In the genomic region with DNA sequence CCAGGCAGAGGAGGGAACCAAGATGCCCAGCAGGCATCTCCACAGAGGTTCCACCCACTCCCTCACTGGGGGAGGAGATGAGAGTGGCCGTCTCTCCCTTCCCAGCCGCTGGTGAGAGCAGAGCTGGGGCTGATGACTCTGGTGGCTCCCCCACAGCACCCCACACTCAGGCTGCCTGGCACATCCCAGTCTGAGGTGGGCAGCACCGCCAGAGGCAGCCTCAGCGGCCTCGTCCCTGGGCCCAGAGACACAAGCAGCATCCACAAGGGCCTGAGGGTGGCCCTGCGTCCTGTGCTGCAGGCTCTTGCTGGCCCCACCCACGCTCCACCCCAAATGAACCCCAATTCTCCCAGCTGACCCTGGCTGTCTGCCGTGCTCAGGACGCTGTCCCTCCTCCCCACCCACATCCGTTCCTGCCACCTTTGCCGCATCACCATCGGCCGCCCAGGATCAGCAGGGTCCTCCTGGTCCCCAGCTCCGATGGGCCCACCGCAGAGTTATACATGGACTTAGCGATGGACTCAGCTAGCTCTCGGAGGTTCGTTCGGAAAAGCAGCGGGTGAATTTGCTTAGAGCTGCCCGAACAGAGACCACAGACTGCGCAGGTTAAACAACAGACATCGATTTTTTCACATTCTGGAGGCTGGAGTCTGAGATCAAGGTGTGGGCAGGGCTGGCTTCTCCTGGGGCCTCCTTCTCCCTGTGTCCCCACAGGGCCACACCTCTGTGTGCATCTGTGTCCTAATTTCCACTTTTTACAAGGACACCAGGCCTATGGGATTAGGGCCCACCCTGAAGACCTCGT, we compare ENCODE assay signal across 12 cellular contexts. TPM values are rescaled to one million over a fixed set of nuclear protein-coding genes. Genes with fewer than 3 reads are reported as not detected.
"Had no signal": no experiment of that assay in that cellular context is flagged by ENCODE, and none has a peak within 500 bp of the region (broad histone marks: within the 10 kb centered on the region; RNA-seq: fewer than 3 reads in every experiment).

No MANE protein-coding gene starts in this region.

- ATAC-seq: naive thymus-derived CD8-positive, alpha-beta T cell; stimulated activated naive CD8-positive, alpha-beta T cell treated with anti-CD3 and anti-CD28 coated beads, Interleukin-15, Interleukin-2, amounts not matched to agents 100 U/mL and 50 U/mL, for 24 hours had no signal

- H3K4me3 Mint-ChIP-seq: activated CD4-positive, alpha-beta memory T cell treated with anti-CD3 and anti-CD28 coated beads for 36 hours; activated naive CD8-positive, alpha-beta T cell treated with anti-CD3 and anti-CD28 coated beads for 36 hours; naive thymus-derived CD8-positive, alpha-beta T cell had no signal

- H3K36me3 Mint-ChIP-seq: activated CD4-positive, alpha-beta memory T cell treated with anti-CD3 and anti-CD28 coated beads for 36 hours; activated naive CD8-positive, alpha-beta T cell treated with anti-CD3 and anti-CD28 coated beads for 36 hours; naive thymus-derived CD8-positive, alpha-beta T cell had no signal

- H3K9me3 Mint-ChIP-seq: activated CD4-positive, alpha-beta memory T cell treated with anti-CD3 and anti-CD28 coated beads for 36 hours; activated naive CD8-positive, alpha-beta T cell treated with anti-CD3 and anti-CD28 coated beads for 36 hours; naive thymus-derived CD8-positive, alpha-beta T cell had no signal

- H3K4me1 Mint-ChIP-seq: activated naive CD8-positive, alpha-beta T cell treated with anti-CD3 and anti-CD28 coated beads for 36 hours had no signal

- H3K27me3 Mint-ChIP-seq: activated naive CD8-positive, alpha-beta T cell treated with anti-CD3 and anti-CD28 coated beads for 36 hours; naive thymus-derived CD8-positive, alpha-beta T cell had no signal

- DNase-seq: activated CD4-positive, alpha-beta memory T cell treated with anti-CD3 and anti-CD28 coated beads for 36 hours; activated gamma-delta T cell treated with Interleukin-2 at 50 U/mL for 16 hours; activated naive CD8-positive, alpha-beta T cell treated with anti-CD3 and anti-CD28 coated beads for 36 hours; activated T-cell treated with anti-CD3 and anti-CD28 coated beads, Interleukin-2, amount 50 U/mL, for 48 hours; brain microvascular endothelial cell; hypothalamus; kidney glomerular epithelial cell; nucleus accumbens; stimulated activated CD4-positive, alpha-beta T cell treated with anti-CD3 and anti-CD28 coated beads, Interleukin-2, amount 100 ng/mL, for 48 hours; stimulated activated naive CD8-positive, alpha-beta T cell treated with anti-CD3 and anti-CD28 coated beads, Interleukin-15, Interleukin-2, amounts not matched to agents 100 U/mL and 50 U/mL, for 24 hours had no signal

- H3K27ac Mint-ChIP-seq: activated CD4-positive, alpha-beta memory T cell treated with anti-CD3 and anti-CD28 coated beads for 36 hours had no signal

RNA-seq across cellular contexts. Expression of a gene that starts 33.5 kb away (rescaled TPM):
- total RNA-seq: activated naive CD8-positive, alpha-beta T cell treated with anti-CD3 and anti-CD28 coated beads for 36 hours had no signal

RNA-seq across cellular contexts. Expression of a gene that starts 50.9 kb away (rescaled TPM):
- total RNA-seq: activated CD4-positive, alpha-beta memory T cell treated with anti-CD3 and anti-CD28 coated beads for 36 hours; activated naive CD8-positive, alpha-beta T cell treated with anti-CD3 and anti-CD28 coated beads for 36 hours; naive thymus-derived CD8-positive, alpha-beta T cell; temporal lobe had no signal
- polyA plus RNA-seq: naive thymus-derived CD8-positive, alpha-beta T cell had no signal

RNA-seq across cellular contexts. Expression of a gene that starts 54.9 kb away (rescaled TPM):
- total RNA-seq: activated CD4-positive, alpha-beta memory T cell treated with anti-CD3 and anti-CD28 coated beads for 36 hours; naive thymus-derived CD8-positive, alpha-beta T cell; temporal lobe had no signal
- polyA plus RNA-seq: naive thymus-derived CD8-positive, alpha-beta T cell had no signal
